Comparison of ENCODE assay signal across 12 cellular contexts in the genomic region with DNA sequence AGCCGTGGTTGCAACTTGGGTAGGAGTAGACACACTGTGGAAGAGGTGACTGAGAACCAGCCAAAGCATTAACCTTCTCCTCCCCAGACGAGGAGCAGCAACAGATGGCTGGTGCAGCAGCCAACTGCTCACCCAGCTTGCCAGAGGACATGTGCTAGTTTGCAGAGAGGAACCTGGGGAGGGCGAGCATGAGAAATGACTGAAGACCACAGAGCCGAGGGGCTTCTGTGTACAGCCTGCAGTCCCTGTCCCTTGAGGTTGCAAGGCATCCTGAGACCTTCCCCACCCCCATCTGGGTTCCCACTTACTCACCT.
DNase-seq lines count a peak whose midpoint lies in the region; FAIRE-seq and TF ChIP-seq lines count a peak whose summit lies in the region.
"Had no signal": no experiment of that assay in that cellular context is flagged by ENCODE, and none has a peak within 500 bp of the region (broad histone marks: within the 10 kb centered on the region; RNA-seq: fewer than 3 reads in every experiment).

No MANE protein-coding gene starts in this region.

- TF ChIP-seq CTCF in esophagus muscularis mucosa (IDR thresholded peaks at IDR 0.05) (no peak), osteoblast (IDR thresholded peaks at IDR 0.05; ENCODE audit: extremely low read depth, low read depth, low read length) (no peak)

- FAIRE-seq in RCC 7860 (lab: Jason Lieb, UNC): no peak
- FAIRE-seq: GM19239 had no signal

- intact Hi-C loops in esophagus muscularis mucosa (cut with DNase I): loop anchor here (2.0 to 5.0 kb wide), 2 partner anchors 82 to 120 kb away; a partner anchor contains a TSS

- H3K4me2 ChIP-seq in osteoblast (ENCODE audit: insufficient read depth, low read length): no peak overlapping the region

- H3K27me3 ChIP-seq in esophagus muscularis mucosa: peaks cover 0 to 4% (median 0%) of the 10 kb centered on the region in 4 donors
- no peaks in the 10 kb centered on the region for H3K27me3 ChIP-seq in osteoblast (ENCODE audit: insufficient read depth, low read length)

- peak; percentile 83 for DNase-seq in G401 (ENCODE audit: low spot score)
- peak; percentile 64 for DNase-seq in NCI-H82 treated with DMSO at 0.1 percent for 48 hours (lab: John Stamatoyannopoulos, UW; ENCODE audit: unreplicated experiment)
- no peak for DNase-seq in esophagus muscularis mucosa (ENCODE audit: extremely low spot score)
- no peak for DNase-seq in osteoblast (ENCODE audit: insufficient read length, low spot score, missing footprints)
- no peak for DNase-seq in SKM-1 (lab: John Stamatoyannopoulos, UW; ENCODE audit: unreplicated experiment)
- no peak for DNase-seq in NCI-H748 treated with DMSO at 0.1 percent for 48 hours (lab: John Stamatoyannopoulos, UW)
- no peak for DNase-seq in T-helper 2 cell
- no peak for DNase-seq in RCC 7860 (ENCODE audit: low spot score)
- DNase-seq: activated CD4-positive, alpha-beta T cell treated with anti-CD3 and anti-CD28 coated beads, Interleukin-2, amount 10 ng/mL, durations not matched to agents 7 days and 5 days; midbrain had no signal

- in situ Hi-C loops in G401 (cut with HindIII; ENCODE audit: low sequenced_read_pairs): no loop called here

- TF ChIP-seq POLR2A in esophagus muscularis mucosa (IDR thresholded peaks at IDR 0.05; ENCODE audit: low read depth): no peak

- H3K9me3 ChIP-seq in esophagus muscularis mucosa (no peaks in the 10 kb centered on the region), osteoblast (ENCODE audit: low read depth, low read length) (no peaks in the 10 kb centered on the region)

- H3K4me1 ChIP-seq in esophagus muscularis mucosa (peaks cover 19 to 100% (median 94%) of the 10 kb centered on the region in 4 donors), osteoblast (ENCODE audit: insufficient read depth, low read length) (peaks cover 20% of the 10 kb centered on the region)

- H3K27ac ChIP-seq in esophagus muscularis mucosa (replicated peaks in 1 of 4) (peak overlapping the region; percentile 80 to 98 (median 90)), osteoblast (ENCODE audit: low read depth, low read length) (peak overlapping the region; percentile 61)
- H3K27ac ChIP-seq: PC-9 had no signal

- H3K36me3 ChIP-seq in esophagus muscularis mucosa (peaks cover 3 to 65% (median 27%) of the 10 kb centered on the region in 4 donors), osteoblast (ENCODE audit: insufficient read depth, low read length) (peaks cover 81% of the 10 kb centered on the region)

- no peaks in the 10 kb centered on the region for H3K79me2 ChIP-seq in osteoblast (ENCODE audit: insufficient read depth, low read length)

- H3K4me3 ChIP-seq in esophagus muscularis mucosa (no peak overlapping the region), osteoblast (ENCODE audit: insufficient read depth, low read length) (no peak overlapping the region)
- H3K4me3 ChIP-seq: PC-9 had no signal

- no peaks in the 10 kb centered on the region for H4K20me1 ChIP-seq in osteoblast (ENCODE audit: insufficient read depth, low read length)

- 60% methylated on average over 3 of the region's 4 CpGs for WGBS in esophagus muscularis mucosa

- no peak overlapping the region for H2AFZ ChIP-seq in osteoblast (ENCODE audit: low read length)
- H2AFZ ChIP-seq: PC-9 had no signal

- TF ChIP-seq EP300 in esophagus muscularis mucosa (IDR thresholded peaks at IDR 0.05): no peak

Comparison
In these comparisons a context has a peak if more than half of its experiments do, and no peak if none do; other contexts are left out.
1. DNase-seq: peak in G401 (single experiment) and NCI-H82 treated with DMSO at 0.1 percent for 48 hours (single experiment); none in esophagus muscularis mucosa (single experiment), osteoblast (single experiment), SKM-1 (single experiment), NCI-H748 treated with DMSO at 0.1 percent for 48 hours (single experiment), T-helper 2 cell (0 of 5) and RCC 7860 (single experiment).